Comparison of ENCODE assay signal across 8 cellular contexts in the genomic region with DNA sequence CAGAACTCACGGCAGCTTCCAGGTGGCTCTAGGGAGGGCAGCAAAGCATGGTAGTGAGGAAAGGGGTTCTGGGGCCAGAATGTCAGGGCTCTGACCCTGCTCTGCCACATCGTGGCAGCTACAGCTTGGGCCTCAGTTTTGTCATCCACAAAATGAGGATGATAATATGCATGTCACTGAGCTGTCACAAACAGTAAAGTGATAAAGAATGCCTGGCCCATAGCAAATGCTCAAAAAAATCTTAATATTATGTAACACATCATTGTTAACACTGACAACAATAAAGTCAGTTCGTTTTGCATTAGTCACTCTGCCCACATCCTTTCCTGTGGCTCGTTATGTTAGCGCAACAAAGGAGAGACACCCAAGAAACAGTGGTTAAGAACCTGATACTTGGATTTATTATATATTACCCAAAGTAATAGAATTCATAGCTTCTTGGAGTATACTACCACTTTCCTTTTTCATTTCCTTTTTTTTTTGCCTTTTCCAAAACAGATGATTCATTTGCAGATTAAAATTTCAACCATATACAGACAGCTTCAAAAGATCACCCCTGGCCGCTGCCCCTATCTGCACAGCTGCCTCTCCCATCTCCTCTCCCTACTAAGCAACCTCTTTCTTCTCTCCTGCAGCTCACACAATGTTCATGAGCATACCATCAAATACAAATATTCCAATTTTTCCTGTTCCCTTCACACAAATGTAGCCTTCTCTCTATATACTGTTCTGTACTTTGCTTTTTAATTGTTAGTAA. TPM values are rescaled to one million over a fixed set of nuclear protein-coding genes. Genes with fewer than 3 reads are reported as not detected.
DNase-seq lines count a peak whose midpoint lies in the region; ATAC-seq and TF ChIP-seq lines count a peak whose summit lies in the region.

No MANE protein-coding gene starts in this region.

- no peak overlapping the region for H3K27ac ChIP-seq in tibial nerve
- H3K27ac ChIP-seq in right cardiac atrium (ENCODE audit: low read length), result no peak overlapping the region
- H3K27ac ChIP-seq in GM23338 (ENCODE audit: low read depth), result no peak overlapping the region

- no peaks in the 10 kb centered on the region for H3K9me2 ChIP-seq in GM23338 (ENCODE audit: insufficient read depth)

- no peaks in the 10 kb centered on the region for H3K4me1 Mint-ChIP-seq in GM23338

- 0 out of 2 replicates have a peak, but pooled peaks cover 3% of the 10 kb centered on the region for H3K79me2 ChIP-seq in GM23338 (replicated peaks; ENCODE audit: insufficient read depth)

- no peaks in the 10 kb centered on the region for H3F3A ChIP-seq in GM23338 (replicated peaks; ENCODE audit: low read depth)

- no peak for TF ChIP-seq CTCF in tibial nerve (IDR thresholded peaks at IDR 0.05)
- no peak for TF ChIP-seq CTCF in GM23338 (conservative IDR thresholded peaks at IDR 0.05; ENCODE audit: low read depth in 2 of 2)

- no peak overlapping the region for H3K4me3 ChIP-seq in tibial nerve
- no peak overlapping the region for H3K4me3 ChIP-seq in right cardiac atrium (ENCODE audit: low read length)
- no peak overlapping the region for H3K4me3 ChIP-seq in GM23338

- H4K20me1 ChIP-seq in GM23338 (replicated peaks; ENCODE audit: insufficient read depth), result peaks cover 10% of the 10 kb centered on the region; the same call in 1 of the 2 replicates

- no peak for TF ChIP-seq POLR2A in tibial nerve (IDR thresholded peaks at IDR 0.05)

- no peaks in the 10 kb centered on the region for H3K9me3 Mint-ChIP-seq in GM23338

- H3K27ac Mint-ChIP-seq in GM23338, result no peak overlapping the region

- no peaks in the 10 kb centered on the region for H3K4me1 ChIP-seq in tibial nerve
- H3K4me1 ChIP-seq in right cardiac atrium (ENCODE audit: control insufficient read depth, insufficient read depth, low read length), result no peaks in the 10 kb centered on the region
- H3K4me1 ChIP-seq in GM23338 (ENCODE audit: insufficient read depth), result no peaks in the 10 kb centered on the region

- H3K36me3 ChIP-seq in tibial nerve, result peaks cover 0 to 81% (median 0%) of the 10 kb centered on the region in 3 donors
- H3K36me3 ChIP-seq in GM23338 (ENCODE audit: insufficient read depth), result peaks cover 41% of the 10 kb centered on the region

- peaks cover 66% of the 10 kb centered on the region for H3K36me3 Mint-ChIP-seq in GM23338 (ENCODE audit: low read depth)

- WGBS in tibial nerve, 2 donors, result 61 to 63% methylated on average over 6 of the region's 6 CpGs
- 64% methylated on average over 6 of the region's 6 CpGs for WGBS in right cardiac atrium

- H3K27me3 Mint-ChIP-seq in GM23338 (ENCODE audit: insufficient read depth, low read depth, poor library complexity), result peaks cover 2% of the 10 kb centered on the region

- no peak overlapping the region for H3K4me2 ChIP-seq in GM23338

- ATAC-seq in GM18498 (IDR thresholded peaks at IDR 0.05; ENCODE audit: unreplicated experiment) (peak; percentile 68), HG03139 (IDR thresholded peaks at IDR 0.05; ENCODE audit: unreplicated experiment) (peak; percentile 53), right cardiac atrium (no peak), GM23338 (no peak)

- intact Hi-C loops in right cardiac atrium (cut with DNase I), result loop anchor here in 3 of 4 donors (10.0 kb wide), 3 partner anchors 64 to 544 kb away; no protein-coding TSS in a partner anchor

- H3K27me3 ChIP-seq in tibial nerve (no peaks in the 10 kb centered on the region), right cardiac atrium (ENCODE audit: control insufficient read depth, insufficient read depth) (no peaks in the 10 kb centered on the region), GM23338 (ENCODE audit: insufficient read depth) (no peaks in the 10 kb centered on the region)

- H2AFZ ChIP-seq in GM23338, result no peak overlapping the region

- no peak for TF ChIP-seq EP300 in tibial nerve (IDR thresholded peaks at IDR 0.05)

- no peak overlapping the region for H3K4me3 Mint-ChIP-seq in GM23338

- peak; percentile 49 for DNase-seq in activated CD4-positive, alpha-beta T cell treated with anti-CD3 and anti-CD28 coated beads for 48 hours
- DNase-seq in iris pigment epithelial cell (ENCODE audit: low read depth) (peak; percentile 84), tibial nerve (ENCODE audit: low spot score in 2 of 2) (no peak), right cardiac atrium (no peak), T1000 (lab: John Stamatoyannopoulos, UW) (no peak), GM23338 (ENCODE audit: low spot score) (no peak)

- H3K9me3 ChIP-seq in tibial nerve (no peaks in the 10 kb centered on the region), right cardiac atrium (ENCODE audit: control insufficient read depth, low read length) (no peaks in the 10 kb centered on the region)

TF ChIP-seq in GM23338, 12 proteins besides CTCF, POLR2A, EP300 and RAD21:
- TF ChIP-seq JUNB (IDR thresholded peaks at IDR 0.05; ENCODE audit: unreplicated experiment) (no peak), ZNF114 (CRISPR knock-in tag; IDR thresholded peaks at IDR 0.05) (no peak), ZNF462 (CRISPR knock-in tag; IDR thresholded peaks at IDR 0.05) (no peak), POLR2AphosphoS5 (IDR thresholded peaks at IDR 0.05; ENCODE audit: low read depth) (no peak)
- TF ChIP-seq, protein P1, sequence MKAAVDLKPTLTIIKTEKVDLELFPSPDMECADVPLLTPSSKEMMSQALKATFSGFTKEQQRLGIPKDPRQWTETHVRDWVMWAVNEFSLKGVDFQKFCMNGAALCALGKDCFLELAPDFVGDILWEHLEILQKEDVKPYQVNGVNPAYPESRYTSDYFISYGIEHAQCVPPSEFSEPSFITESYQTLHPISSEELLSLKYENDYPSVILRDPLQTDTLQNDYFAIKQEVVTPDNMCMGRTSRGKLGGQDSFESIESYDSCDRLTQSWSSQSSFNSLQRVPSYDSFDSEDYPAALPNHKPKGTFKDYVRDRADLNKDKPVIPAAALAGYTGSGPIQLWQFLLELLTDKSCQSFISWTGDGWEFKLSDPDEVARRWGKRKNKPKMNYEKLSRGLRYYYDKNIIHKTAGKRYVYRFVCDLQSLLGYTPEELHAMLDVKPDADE (IDR thresholded peaks at IDR 0.05), result no peak

RNA-seq across cellular contexts. Expression of gene DDC, which starts 45.5 kb away (rescaled TPM):
- under 1 TPM in 1 of 4 donors, not detected in 3; 0.66 TPM for total RNA-seq in tibial nerve
- total RNA-seq in right cardiac atrium, result under 1 TPM in 1 of 4 donors, not detected in 3; 0.50 TPM
- polyA plus RNA-seq in right cardiac atrium, result 0.41 TPM
- total RNA-seq in GM23338 (2014; rRNA removed; shearing (Covaris generic)), result not detected in 2 replicates
- not detected in 2 replicates for polyA plus RNA-seq in GM23338 (2016; fragmentation: Nextera tagmentation; extraction: Ambion mirVana)

Comparison
In these comparisons a context has a peak if more than half of its experiments do, and no peak if none do; other contexts are left out.
1. ATAC-seq: peak in GM18498 (single experiment) and HG03139 (single experiment); none in right cardiac atrium (0 of 2) and GM23338 (single experiment).
2. DNase-seq: peak in activated CD4-positive, alpha-beta T cell treated with anti-CD3 and anti-CD28 coated beads for 48 hours (single experiment) and iris pigment epithelial cell (single experiment); none in tibial nerve (0 of 2), right cardiac atrium (0 of 3), T1000 (single experiment) and GM23338 (single experiment).